ENCODE assay signal across 14 cellular contexts in the genomic region with DNA sequence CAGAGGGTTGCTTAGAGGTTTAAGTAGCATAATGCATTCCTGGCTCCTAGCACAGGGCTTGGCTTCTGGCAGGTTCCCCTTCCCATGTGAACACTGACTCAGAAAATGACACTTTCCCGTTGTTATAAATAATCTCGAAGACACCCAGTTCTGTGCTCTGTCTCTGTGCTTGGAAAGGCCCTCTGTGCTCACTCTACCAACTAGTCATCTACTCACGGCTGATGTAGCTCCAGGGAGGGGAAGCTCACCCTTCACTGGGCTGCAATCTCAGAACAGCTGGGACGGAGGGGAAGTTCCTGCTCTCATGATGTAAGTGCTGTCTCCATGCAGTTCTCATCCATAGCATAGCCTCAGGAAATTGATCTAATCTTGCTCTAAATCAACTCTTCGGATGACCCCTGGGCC.
A peak's percentile ranks its signal among the peaks of the same experiment; 100 is the strongest.
DNase-seq lines count a peak whose midpoint lies in the region; ATAC-seq and TF ChIP-seq lines count a peak whose summit lies in the region.
"Had no signal": no experiment of that assay in that cellular context is flagged by ENCODE, and none has a peak within 500 bp of the region (broad histone marks: within the 10 kb centered on the region; RNA-seq: fewer than 3 reads in every experiment).

No MANE protein-coding gene starts in this region.

- no peak overlapping the region for H3K4me2 ChIP-seq in mesendoderm (ENCODE audit: low read length)

- ATAC-seq in Right ventricle myocardium inferior = peak; percentile 46
- ATAC-seq: natural killer cell had no signal

- H3K56ac ChIP-seq in mesendoderm (ENCODE audit: low read length) = no peak overlapping the region

- H3K36me3 ChIP-seq in colonic mucosa = no peaks in the 10 kb centered on the region
- no peaks in the 10 kb centered on the region for H3K36me3 ChIP-seq in mesendoderm (ENCODE audit: control insufficient read depth, insufficient read depth, low read length)
- no peaks in the 10 kb centered on the region for H3K36me3 ChIP-seq in uterus

- no peak overlapping the region for H3K18ac ChIP-seq in mesendoderm (ENCODE audit: low read length)

- H3K4me1 ChIP-seq in colonic mucosa (no peaks in the 10 kb centered on the region), mesendoderm (ENCODE audit: control insufficient read depth, low read depth, low read length) (no peaks in the 10 kb centered on the region), uterus (no peaks in the 10 kb centered on the region)

- no peak overlapping the region for H2BK15ac ChIP-seq in mesendoderm (replicated peaks; ENCODE audit: low read depth)

- H3K4ac ChIP-seq in mesendoderm (ENCODE audit: low read depth, low read length) = no peak overlapping the region

- no peak overlapping the region for H2AK5ac ChIP-seq in mesendoderm (ENCODE audit: low read length)

- no peak overlapping the region for H3K23ac ChIP-seq in mesendoderm (ENCODE audit: low read length)

- H3K27ac ChIP-seq in colonic mucosa = no peak overlapping the region
- H3K27ac ChIP-seq in mesendoderm (ENCODE audit: low read depth, low read length) = no peak overlapping the region
- H3K27ac ChIP-seq in uterus = peak overlapping the region; percentile 2 to 45

- TF ChIP-seq POLR2A in uterus (IDR thresholded peaks at IDR 0.05) = no peak

- no peak overlapping the region for H2BK120ac ChIP-seq in mesendoderm (ENCODE audit: low read depth, low read length)

- intact Hi-C loops in Right ventricle myocardium inferior (cut with DNase I) = no loop called here
- intact Hi-C loops in cardiac septum (cut with DNase I) = loop anchor here (5.0 kb wide), 1 partner anchor 149 kb away; no protein-coding TSS in a partner anchor
- intact Hi-C loops in colonic mucosa (cut with DNase I) = loop anchor here (5.0 kb wide), 1 partner anchor 149 kb away; no protein-coding TSS in a partner anchor
- intact Hi-C loops in uterus (cut with DNase I; ENCODE audit: low total_unique reads) = no loop called here

- H3K9me3 ChIP-seq in colonic mucosa = no peaks in the 10 kb centered on the region
- no peaks in the 10 kb centered on the region for H3K9me3 ChIP-seq in uterus

- DNase-seq in Right ventricle myocardium inferior (ENCODE audit: missing footprints) = no peak
- no peak for DNase-seq in cardiac septum (ENCODE audit: low spot score)
- peak; percentile 20 for DNase-seq in colonic mucosa
- peak; percentile 43 for DNase-seq in mesendoderm
- DNase-seq in uterus = peak; percentile 44 to 58
- DNase-seq in NCI-H524 (lab: John Stamatoyannopoulos, UW) = no peak
- no peak for DNase-seq in HUDEP-2 (lab: John Stamatoyannopoulos, UW; ENCODE audit: unreplicated experiment in 76 of 76)
- no peak for DNase-seq in activated CD4-positive, alpha-beta T cell treated with anti-CD3 and anti-CD28 coated beads, Interleukin-2, amount 50 U/mL, for 1 hour
- DNase-seq: 8988T; activated CD4-positive, alpha-beta T cell treated with anti-CD3 and anti-CD28 coated beads, Interleukin-2, amount 10 ng/mL, durations not matched to agents 7 days and 5 days; kidney; natural killer cell; NCI-H1436 treated with DMSO at 0.1 percent for 48 hours; NCI-H524 treated with DMSO at 0.1 percent for 48 hours had no signal

- no peaks in the 10 kb centered on the region for H3K79me2 ChIP-seq in mesendoderm (ENCODE audit: control insufficient read depth, insufficient read depth, low read length)

- H3K27me3 ChIP-seq in colonic mucosa (no peaks in the 10 kb centered on the region), mesendoderm (ENCODE audit: insufficient read depth, low read length, poor library complexity) (no peaks in the 10 kb centered on the region), uterus (no peaks in the 10 kb centered on the region)

- H4K8ac ChIP-seq in mesendoderm (ENCODE audit: low read depth, low read length) = no peak overlapping the region

- no peak overlapping the region for H3K4me3 ChIP-seq in colonic mucosa
- no peak overlapping the region for H3K4me3 ChIP-seq in mesendoderm (ENCODE audit: low read length)
- no peak overlapping the region for H3K4me3 ChIP-seq in uterus

- TF ChIP-seq CTCF in colonic mucosa (IDR thresholded peaks at IDR 0.05) = no peak
- no peak for TF ChIP-seq CTCF in uterus (IDR thresholded peaks at IDR 0.05)

- H3K9ac ChIP-seq in colonic mucosa (ENCODE audit: low read depth in 2 of 2, low read length in 2 of 2) (no peak overlapping the region), mesendoderm (ENCODE audit: low read length) (no peak overlapping the region)

- H3K79me1 ChIP-seq in mesendoderm (ENCODE audit: low read length) = no peaks in the 10 kb centered on the region

- no peak overlapping the region for H4K5ac ChIP-seq in mesendoderm (ENCODE audit: low read length)

- no CpG with 5 or more reads among the region's 5 CpGs for WGBS in mesendoderm (ENCODE audit: extremely low coverage, insufficient coverage, low lambda C conversion rate)

- no peak overlapping the region for H2BK5ac ChIP-seq in mesendoderm (ENCODE audit: low read length)

Comparison
In these comparisons a context has a peak if more than half of its experiments do, and no peak if none do; other contexts are left out.
1. intact Hi-C loops: an anchor here in cardiac septum (5.0 kb wide) and colonic mucosa (5.0 kb wide); none called in Right ventricle myocardium inferior and uterus.
2. DNase-seq: peak in colonic mucosa (single experiment), mesendoderm (single experiment) and uterus (2 of 2); none in Right ventricle myocardium inferior (single experiment), cardiac septum (single experiment), NCI-H524 (0 of 2), HUDEP-2 (0 of 76) and activated CD4-positive, alpha-beta T cell treated with anti-CD3 and anti-CD28 coated beads, Interleukin-2, amount 50 U/mL, for 1 hour (single experiment).
3. H3K27ac ChIP-seq: peak in uterus (2 of 2); none in colonic mucosa (single experiment) and mesendoderm (single experiment).